16 cellular contexts compared by ENCODE assay signal in genomic region chr20:14568701-14569100, GRCh38.
DNase-seq lines count a peak whose midpoint lies in the region; ATAC-seq, FAIRE-seq and TF ChIP-seq lines count a peak whose summit lies in the region.
"Had no signal": no experiment of that assay in that cellular context is flagged by ENCODE, and none has a peak within 500 bp of the region (broad histone marks: within the 10 kb centered on the region; RNA-seq: fewer than 3 reads in every experiment).

No MANE protein-coding gene starts in this region.

- no peaks in the 10 kb centered on the region for H3K79me2 ChIP-seq in mammary epithelial cell (ENCODE audit: insufficient read depth, low read length)
- no peaks in the 10 kb centered on the region for H3K79me2 ChIP-seq in neural progenitor cell (ENCODE audit: low read depth)

- in situ Hi-C loops in mammary epithelial cell (cut with MboI; ENCODE audit: low sequenced_read_pairs in 2 of 2) = no loop called here

- H3K4me2 ChIP-seq in mammary epithelial cell (ENCODE audit: insufficient read depth, low read depth, low read length) (peak overlapping the region; percentile 61), neural progenitor cell (peak overlapping the region; percentile 72)

- no peak overlapping the region for H3K9ac ChIP-seq in mammary epithelial cell (ENCODE audit: insufficient read depth, low read length)
- no peak overlapping the region for H3K9ac ChIP-seq in endodermal cell (ENCODE audit: extremely low read depth, low read length, poor library complexity, severe bottlenecking)
- H3K9ac ChIP-seq in neural progenitor cell = no peak overlapping the region

- H3K27ac Mint-ChIP-seq in endodermal cell (peak overlapping the region; percentile 54), neural progenitor cell (no peak overlapping the region)

- DNase-seq in mammary epithelial cell (no peak), breast epithelium (ENCODE audit: low spot score in 2 of 2) (no peak), endodermal cell (no peak), neural progenitor cell (ENCODE audit: low spot score) (peak; percentile 59), 8988T (no peak), H54 (ENCODE audit: insufficient read length, low spot score) (no peak)
- DNase-seq: C1 segment of cervical spinal cord, EL, NCI-H1417, NCI-H1930, NCI-H2171 treated with DMSO at 0.1 percent for 48 hours, NCI-H510A, RPMI8226 had no signal

- CTCF ChIA-PET in mammary epithelial cell (lab: Charles Lee; ENCODE audit: low non-redundant PET) = interaction anchor here (0.8 kb wide), 1 partner anchor 231 kb away, joined by 4 read pairs; the partner anchor contains the start of gene FLRT3

- no peak for FAIRE-seq in H54 (lab: Jason Lieb, UNC)

- H3K27me3 ChIP-seq in mammary epithelial cell (ENCODE audit: insufficient read depth, low read length) = no peaks in the 10 kb centered on the region
- no peaks in the 10 kb centered on the region for H3K27me3 ChIP-seq in breast epithelium
- no peaks in the 10 kb centered on the region for H3K27me3 ChIP-seq in endodermal cell (ENCODE audit: control insufficient read depth, insufficient read depth, low read length, poor library complexity, severe bottlenecking)
- no peaks in the 10 kb centered on the region for H3K27me3 ChIP-seq in neural progenitor cell

- no peak overlapping the region for H3K4me3 Mint-ChIP-seq in endodermal cell
- no peak overlapping the region for H3K4me3 Mint-ChIP-seq in neural progenitor cell

- H3F3A ChIP-seq in neural progenitor cell (ENCODE audit: low read depth) = peaks cover 21% of the 10 kb centered on the region

- H3K9me3 ChIP-seq in mammary epithelial cell (replicated peaks; ENCODE audit: insufficient read depth, low read length) (peaks cover 3% of the 10 kb centered on the region), breast epithelium (no peaks in the 10 kb centered on the region), endodermal cell (ENCODE audit: control insufficient read depth, low read length) (no peaks in the 10 kb centered on the region), neural progenitor cell (ENCODE audit: low read depth) (no peaks in the 10 kb centered on the region)

- H3K36me3 Mint-ChIP-seq in endodermal cell (ENCODE audit: low read depth) (no peaks in the 10 kb centered on the region), neural progenitor cell (peaks cover 5% of the 10 kb centered on the region)

- H3K4me1 Mint-ChIP-seq in endodermal cell (peaks cover 5% of the 10 kb centered on the region), neural progenitor cell (peaks cover 18% of the 10 kb centered on the region)

- ATAC-seq in GM19397 (IDR thresholded peaks at IDR 0.05; ENCODE audit: unreplicated experiment) = no peak
- ATAC-seq in GM21367 (IDR thresholded peaks at IDR 0.05; ENCODE audit: unreplicated experiment) = no peak
- ATAC-seq: HCT116 had no signal

- no peaks in the 10 kb centered on the region for H4K20me1 ChIP-seq in mammary epithelial cell (ENCODE audit: insufficient read depth, low read length)
- H4K20me1 ChIP-seq in neural progenitor cell (ENCODE audit: low read depth) = no peaks in the 10 kb centered on the region

- TF ChIP-seq POLR2A in breast epithelium (IDR thresholded peaks at IDR 0.05) (no peak), H54 (IDR thresholded peaks at IDR 0.05; ENCODE audit: low read depth, low read length) (no peak)

- H3K4me3 ChIP-seq in mammary epithelial cell (replicated peaks in 1 of 3; ENCODE audit: insufficient read depth in 1 of 3, low read depth in 2 of 3, low read length in 3 of 3) (no peak overlapping the region), breast epithelium (no peak overlapping the region), endodermal cell (ENCODE audit: low read length) (no peak overlapping the region), neural progenitor cell (peak overlapping the region; percentile 22)

- intact Hi-C loops in mammary epithelial cell (cut with micrococcal nuclease) (no loop called here), breast epithelium (cut with DNase I; ENCODE audit: low total_unique reads) (no loop called here)

- H3K27ac ChIP-seq in mammary epithelial cell (ENCODE audit: insufficient read depth, low read depth, low read length) (peak overlapping the region; percentile 27), breast epithelium (no peak overlapping the region), endodermal cell (ENCODE audit: low read depth, low read length) (no peak overlapping the region), neural progenitor cell (peak overlapping the region; percentile 95)

- peaks cover 14% of the 10 kb centered on the region for H3K9me3 Mint-ChIP-seq in endodermal cell
- peaks cover 14% of the 10 kb centered on the region for H3K9me3 Mint-ChIP-seq in neural progenitor cell

- peak overlapping the region; percentile 2 for H2AFZ ChIP-seq in mammary epithelial cell (ENCODE audit: low read depth, low read length)
- peak overlapping the region; percentile 30 for H2AFZ ChIP-seq in neural progenitor cell (replicated peaks)

- 44% methylated on average over 3 of the region's 3 CpGs for WGBS in mammary epithelial cell (ENCODE audit: low coverage, missing lambda C conversion rate)
- 64 to 80% methylated on average over 2 to 3 of the region's 3 CpGs for WGBS in endodermal cell (ENCODE audit: insufficient coverage in 1 of 2, insufficient read length in 1 of 2), 2 experiments

- BruUV-seq in mammary epithelial cell (replicated peaks; lab: Mats Ljungman, UMichigan) = no TSS peak

- H3K36me3 ChIP-seq in mammary epithelial cell (ENCODE audit: insufficient read depth, low read length) = no peaks in the 10 kb centered on the region
- H3K36me3 ChIP-seq in breast epithelium = no peaks in the 10 kb centered on the region
- no peaks in the 10 kb centered on the region for H3K36me3 ChIP-seq in endodermal cell (ENCODE audit: control insufficient read depth, insufficient read depth, low read length)
- no peaks in the 10 kb centered on the region for H3K36me3 ChIP-seq in neural progenitor cell

- TF ChIP-seq CTCF in mammary epithelial cell (conservative IDR thresholded peaks at IDR 0.05 in 1 of 2, IDR thresholded peaks at IDR 0.05 in 1 of 2; ENCODE audit: extremely low read depth in 1 of 2, insufficient read depth in 1 of 2, low read depth in 1 of 2, low read length in 2 of 2) (no peak), breast epithelium (IDR thresholded peaks at IDR 0.05) (no peak), endodermal cell (conservative IDR thresholded peaks at IDR 0.05) (no peak), neural progenitor cell (IDR thresholded peaks at IDR 0.05) (no peak)

- H3K4me1 ChIP-seq in mammary epithelial cell (ENCODE audit: insufficient read depth, low read length) (peaks cover 13% of the 10 kb centered on the region), breast epithelium (no peaks in the 10 kb centered on the region), endodermal cell (ENCODE audit: control insufficient read depth, insufficient read depth, low read length) (no peaks in the 10 kb centered on the region), neural progenitor cell (peaks cover 35% of the 10 kb centered on the region)

- dilution Hi-C loops in mammary epithelial cell (cut with HindIII; ENCODE audit: low sequenced_read_pairs) = no loop called here

- H3K27me3 Mint-ChIP-seq in endodermal cell (ENCODE audit: insufficient read depth) (no peaks in the 10 kb centered on the region), neural progenitor cell (ENCODE audit: insufficient read depth, low read depth) (no peaks in the 10 kb centered on the region)

Comparison
In these comparisons a context has a peak if more than half of its experiments do, and no peak if none do; other contexts are left out.
1. H3K27ac ChIP-seq: peak in mammary epithelial cell (single experiment) and neural progenitor cell (single experiment); none in breast epithelium (0 of 2) and endodermal cell (single experiment).